In the genomic region with DNA sequence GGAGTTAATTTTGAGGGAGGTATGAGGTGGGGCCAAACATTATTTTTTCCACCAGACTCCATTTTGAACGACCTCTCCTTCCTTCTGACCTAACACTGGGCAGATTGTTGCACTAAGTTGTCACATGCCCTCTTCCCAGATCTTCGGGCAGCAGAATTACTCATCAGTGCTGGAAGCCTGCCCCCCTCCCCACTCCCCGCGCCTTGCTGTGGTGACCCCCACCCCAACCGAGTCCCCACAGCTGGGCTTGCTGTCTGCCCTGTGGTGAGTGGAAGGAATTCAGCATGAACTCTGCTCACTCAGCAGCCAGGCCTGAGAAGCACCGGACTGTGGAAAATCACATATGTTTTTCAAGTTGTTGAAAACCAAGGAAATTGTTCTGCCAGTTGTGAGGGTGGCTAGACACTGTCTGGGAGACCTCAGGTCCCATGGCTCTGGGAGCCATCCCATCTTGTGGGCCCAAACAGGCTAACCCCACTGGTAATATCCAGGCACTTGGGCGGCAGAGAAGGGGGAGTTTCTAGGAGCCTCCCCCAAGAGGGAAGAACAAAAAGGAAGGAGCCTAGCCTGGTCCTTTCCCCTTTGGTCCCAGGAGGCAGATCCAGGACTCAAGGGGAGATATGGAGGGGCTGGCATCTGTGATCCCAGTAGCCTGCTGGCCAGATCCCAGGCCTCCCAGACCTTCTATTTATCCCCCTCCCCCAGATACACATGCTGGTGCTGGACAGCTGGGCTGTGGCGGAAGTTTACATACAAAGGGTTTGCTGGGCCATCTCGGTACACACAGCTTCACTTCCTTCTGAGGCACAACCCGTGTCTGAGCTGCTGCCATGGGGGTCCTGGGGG, we compare ENCODE assay signal across 1 cellular context.
TF ChIP-seq lines count a peak whose summit lies in the region.

No MANE protein-coding gene starts in this region.

TF ChIP-seq in A549, 52 proteins besides CTCF, POLR2A, EP300 and RAD21:
- TF ChIP-seq NR3C1 (IDR thresholded peaks at IDR 0.05), result no peak
- no peak for TF ChIP-seq CHD4 (IDR thresholded peaks at IDR 0.05; ENCODE audit: borderline replicate concordance)
- TF ChIP-seq, protein P1, sequence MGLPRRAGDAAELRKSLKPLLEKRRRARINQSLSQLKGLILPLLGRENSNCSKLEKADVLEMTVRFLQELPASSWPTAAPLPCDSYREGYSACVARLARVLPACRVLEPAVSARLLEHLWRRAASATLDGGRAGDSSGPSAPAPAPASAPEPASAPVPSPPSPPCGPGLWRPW (IDR thresholded peaks at IDR 0.05), result no peak
- no peak for TF ChIP-seq JUNB (IDR thresholded peaks at IDR 0.05)
- no peak for TF ChIP-seq CBX2 (IDR thresholded peaks at IDR 0.05; ENCODE audit: borderline replicate concordance, low read depth)
TF ChIP-seq in A549: peak in this region for 0.
